20 cellular contexts compared by ENCODE assay signal in genomic region chr3:37694236-37694635, GRCh38.
DNase-seq lines count a peak whose midpoint lies in the region; ATAC-seq, FAIRE-seq and TF ChIP-seq lines count a peak whose summit lies in the region.
"Had no signal": no experiment of that assay in that cellular context is flagged by ENCODE, and none has a peak within 500 bp of the region (broad histone marks: within the 10 kb centered on the region; RNA-seq: fewer than 3 reads in every experiment).

No MANE protein-coding gene starts in this region.

- no peaks in the 10 kb centered on the region for H3K27me3 Mint-ChIP-seq in mesothelial cell of epicardium (ENCODE audit: low read depth)
- peaks cover 7% of the 10 kb centered on the region for H3K27me3 Mint-ChIP-seq in stimulated activated naive CD8-positive, alpha-beta T cell treated with anti-CD3 and anti-CD28 coated beads, Interleukin-15, amount 100 ng/mL, for 72 hours
- H3K27me3 Mint-ChIP-seq in activated T-cell treated with anti-CD3 and anti-CD28 coated beads, Interleukin-2, amount 50 U/mL, for 4 hours (ENCODE audit: low read depth), result peaks cover 4% of the 10 kb centered on the region

- no peak overlapping the region for H4K5ac ChIP-seq in H1 (ENCODE audit: insufficient read length, low read depth, low read length)

- no peak overlapping the region for H3K27ac ChIP-seq in H1 (ENCODE audit: low read depth, low read length)
- H3K27ac ChIP-seq: gastroesophageal sphincter, SJCRH30, stomach had no signal

- H2BK5ac ChIP-seq in H1 (ENCODE audit: low read depth, low read length), result no peak overlapping the region

- no peak overlapping the region for H3K4ac ChIP-seq in H1 (replicated peaks; ENCODE audit: insufficient read length, low read depth, low read length)

- no peak overlapping the region for H3K56ac ChIP-seq in H1 (replicated peaks; ENCODE audit: insufficient read length, low read depth, low read length)

- POLR2A ChIA-PET in H1 (lab: Charles Lee; ENCODE audit: partially characterized antibody), result no interaction called here

- H3K79me2 ChIP-seq in H1 (ENCODE audit: control insufficient read depth in 1 of 2, insufficient read depth in 2 of 2, low read length in 2 of 2), result no peaks in the 10 kb centered on the region

- H3K23ac ChIP-seq in H1 (ENCODE audit: insufficient read length), result no peak overlapping the region

- TF ChIP-seq RAD21 in H1 (IDR thresholded peaks at IDR 0.05 in 1 of 2, conservative IDR thresholded peaks at IDR 0.05 in 1 of 2; ENCODE audit: low read depth in 2 of 2, low read length in 2 of 2), result no peak

- peak overlapping the region; percentile 46 for H3K4me3 Mint-ChIP-seq in mesothelial cell of epicardium
- no peak overlapping the region for H3K4me3 Mint-ChIP-seq in stimulated activated naive CD8-positive, alpha-beta T cell treated with anti-CD3 and anti-CD28 coated beads, Interleukin-15, amount 100 ng/mL, for 72 hours
- H3K4me3 Mint-ChIP-seq in activated T-cell treated with anti-CD3 and anti-CD28 coated beads, Interleukin-2, amount 50 U/mL, for 4 hours, result no peak overlapping the region
- H3K4me3 Mint-ChIP-seq: activated CD4-positive, alpha-beta T cell treated with anti-CD3 and anti-CD28 coated beads for 36 hours; memory B cell had no signal

- WGBS in H1 (ENCODE audit: extremely low coverage in 1 of 2, insufficient coverage in 1 of 2, insufficient read length in 1 of 2, insufficient replicate concordance in 2 of 2, low coverage in 1 of 2, low lambda C conversion rate in 2 of 2, missing lambda C conversion rate in 1 of 2), 2 experiments, result 79% methylated on average over 12 of the region's 13 CpGs; no CpG with 5 or more reads in 1 of the 2 experiments

- H3K9me3 ChIP-seq in H1 (ENCODE audit: insufficient read depth in 2 of 2, low read depth in 1 of 2, low read length in 1 of 2), result no peaks in the 10 kb centered on the region
- H3K9me3 ChIP-seq: gastroesophageal sphincter, MG63, SJCRH30, stomach had no signal

- H3K9ac ChIP-seq in H1 (replicated peaks in 1 of 4; ENCODE audit: extremely low read depth in 1 of 4, low read depth in 3 of 4, low read length in 3 of 4), result no peak overlapping the region

- no peak overlapping the region for H4K91ac ChIP-seq in H1 (replicated peaks; ENCODE audit: insufficient read length, low read length)

- H3K36me3 ChIP-seq in H1 (ENCODE audit: control insufficient read depth in 2 of 4, insufficient read depth in 4 of 4, low read length in 3 of 4), result no peaks in the 10 kb centered on the region
- H3K36me3 ChIP-seq: gastroesophageal sphincter, MG63, SJCRH30, stomach had no signal

- H3K4me2 ChIP-seq in H1 (ENCODE audit: insufficient read depth in 1 of 2, low read depth in 2 of 2, low read length in 2 of 2), result no peak overlapping the region

- H4K8ac ChIP-seq in H1 (ENCODE audit: extremely low read depth, insufficient read depth, low read length), result peak overlapping the region; percentile 9; the same call in 1 of the 2 replicates

- FAIRE-seq in H1 (lab: Jason Lieb, UNC) (no peak), GM19239 (lab: Jason Lieb, UNC) (no peak)
- FAIRE-seq: endothelial cell of umbilical vein had no signal

- no peak overlapping the region for H2BK120ac ChIP-seq in H1 (replicated peaks; ENCODE audit: low read depth, low read length)

- TF ChIP-seq POLR2A in H1 (IDR thresholded peaks at IDR 0.05; ENCODE audit: control extremely low read depth in 1 of 2, low read depth in 2 of 2, low read length in 2 of 2), result no peak

- no peak overlapping the region for H2AK5ac ChIP-seq in H1 (ENCODE audit: low read depth, low read length)

- CTCF ChIA-PET in H1 (lab: Charles Lee; ENCODE audit: partially characterized antibody), result interaction anchor here (1.0 kb wide), 1 partner anchor 9 kb away, joined by 3 read pairs; no protein-coding TSS in a partner anchor

- H2AFZ ChIP-seq in H1 (ENCODE audit: low read length), result no peak overlapping the region

- H3K27me3 ChIP-seq in H1 (replicated peaks in 1 of 4; ENCODE audit: control insufficient read depth in 3 of 4, extremely low read depth in 1 of 4, insufficient read depth in 3 of 4, low read length in 3 of 4), result no peaks in the 10 kb centered on the region
- H3K27me3 ChIP-seq: gastroesophageal sphincter, MG63, SJCRH30, stomach had no signal

- H3K4me3 ChIP-seq in H1 (ENCODE audit: extremely low read depth in 1 of 4, insufficient read depth in 2 of 4, low read depth in 3 of 4, low read length in 4 of 4), result no peak overlapping the region
- H3K4me3 ChIP-seq: gastroesophageal sphincter, MG63, SJCRH30, stomach had no signal

- DNase-seq in Ammon's horn (ENCODE audit: low spot score) (peak; percentile 43), NCI-H146 (lab: John Stamatoyannopoulos, UW) (peak; percentile 75), H1 (ENCODE audit: low read depth in 1 of 2, low spot score in 2 of 2) (no peak), mesothelial cell of epicardium (ENCODE audit: low spot score in 2 of 2, unreplicated experiment in 2 of 2) (peak in 1 of 2 experiments; percentile 56), GM19239 (ENCODE audit: insufficient read length, low spot score) (no peak), NCI-H1105 treated with DMSO at 0.1 percent for 48 hours (lab: John Stamatoyannopoulos, UW) (no peak)
- no peak for DNase-seq in stimulated activated naive CD8-positive, alpha-beta T cell treated with anti-CD3 and anti-CD28 coated beads, Interleukin-15, amount 100 ng/mL, for 72 hours
- DNase-seq in activated T-cell treated with anti-CD3 and anti-CD28 coated beads, Interleukin-2, amount 50 U/mL, for 4 hours, result no peak
- DNase-seq: activated CD4-positive, alpha-beta T cell treated with anti-CD3 and anti-CD28 coated beads for 36 hours; activated CD8-positive, alpha-beta memory T cell treated with anti-CD3 and anti-CD28 coated beads, Interleukin-2, amount 50 U/mL, for 4 hours; activated naive CD4-positive, alpha-beta T cell; aorta; HCEC 1CT; MG63; NCI-H226; SJCRH30; stomach had no signal

- H4K20me1 ChIP-seq in H1 (replicated peaks in 1 of 2; ENCODE audit: control insufficient read depth in 1 of 2, insufficient read depth in 2 of 2, low read length in 2 of 2), result no peaks in the 10 kb centered on the region

- no peak overlapping the region for H2BK20ac ChIP-seq in H1 (ENCODE audit: low read length)

- peak overlapping the region; percentile 96 for H3K27ac Mint-ChIP-seq in mesothelial cell of epicardium
- H3K27ac Mint-ChIP-seq in stimulated activated naive CD8-positive, alpha-beta T cell treated with anti-CD3 and anti-CD28 coated beads, Interleukin-15, amount 100 ng/mL, for 72 hours, result no peak overlapping the region
- H3K27ac Mint-ChIP-seq: activated CD4-positive, alpha-beta T cell treated with anti-CD3 and anti-CD28 coated beads for 36 hours; memory B cell had no signal

- no peak overlapping the region for H2BK12ac ChIP-seq in H1 (ENCODE audit: low read depth, low read length)

- H3K14ac ChIP-seq in H1 (ENCODE audit: insufficient read length), result no peak overlapping the region

- peaks cover 28% of the 10 kb centered on the region for H3K4me1 Mint-ChIP-seq in mesothelial cell of epicardium
- H3K4me1 Mint-ChIP-seq in stimulated activated naive CD8-positive, alpha-beta T cell treated with anti-CD3 and anti-CD28 coated beads, Interleukin-15, amount 100 ng/mL, for 72 hours, result no peaks in the 10 kb centered on the region
- H3K4me1 Mint-ChIP-seq in activated T-cell treated with anti-CD3 and anti-CD28 coated beads, Interleukin-2, amount 50 U/mL, for 4 hours (ENCODE audit: low read depth), result no peaks in the 10 kb centered on the region
- H3K4me1 Mint-ChIP-seq: activated CD4-positive, alpha-beta T cell treated with anti-CD3 and anti-CD28 coated beads for 36 hours; memory B cell had no signal

- TF ChIP-seq CTCF in H1 (IDR thresholded peaks at IDR 0.05; ENCODE audit: control extremely low read depth in 1 of 3, insufficient read depth in 1 of 3, low read depth in 1 of 3, low read length in 3 of 3) (no peak), mesothelial cell of epicardium (IDR thresholded peaks at IDR 0.05; ENCODE audit: unreplicated experiment) (no peak)

- H3K4me1 ChIP-seq in H1 (replicated peaks in 1 of 4; ENCODE audit: control insufficient read depth in 3 of 4, insufficient read depth in 4 of 4, low read length in 3 of 4), result peaks cover 0 to 3% (median 0%) of the 10 kb centered on the region in 4 experiments; a peak in 1 of 7 replicates
- H3K4me1 ChIP-seq: SJCRH30 had no signal

- H3K79me1 ChIP-seq in H1 (ENCODE audit: low read depth, low read length), result no peaks in the 10 kb centered on the region

- no peak for ATAC-seq in stimulated activated naive CD8-positive, alpha-beta T cell treated with anti-CD3 and anti-CD28 coated beads, Interleukin-15, amount 100 ng/mL, for 72 hours
- no peak for ATAC-seq in activated T-cell treated with anti-CD3 and anti-CD28 coated beads, Interleukin-2, amount 50 U/mL, for 4 hours
- ATAC-seq: activated CD4-positive, alpha-beta T cell treated with anti-CD3 and anti-CD28 coated beads for 36 hours; gastroesophageal sphincter had no signal

- TF ChIP-seq EP300 in H1 (IDR thresholded peaks at IDR 0.05; ENCODE audit: borderline replicate concordance in 1 of 2, low read depth in 2 of 2, low read length in 2 of 2), result no peak

- no peaks in the 10 kb centered on the region; the same call in 1 of the 2 replicates for H3K23me2 ChIP-seq in H1 (ENCODE audit: low read depth, low read length)

- no peak overlapping the region for H2BK15ac ChIP-seq in H1 (ENCODE audit: low read length)

- no peaks in the 10 kb centered on the region for H3K9me3 Mint-ChIP-seq in mesothelial cell of epicardium
- H3K9me3 Mint-ChIP-seq in stimulated activated naive CD8-positive, alpha-beta T cell treated with anti-CD3 and anti-CD28 coated beads, Interleukin-15, amount 100 ng/mL, for 72 hours, result no peaks in the 10 kb centered on the region
- no peaks in the 10 kb centered on the region for H3K9me3 Mint-ChIP-seq in activated T-cell treated with anti-CD3 and anti-CD28 coated beads, Interleukin-2, amount 50 U/mL, for 4 hours
- H3K9me3 Mint-ChIP-seq: memory B cell had no signal

- no peak overlapping the region for H3K18ac ChIP-seq in H1 (ENCODE audit: extremely low read depth, low read length)

- no peaks in the 10 kb centered on the region for H3K36me3 Mint-ChIP-seq in mesothelial cell of epicardium
- no peaks in the 10 kb centered on the region for H3K36me3 Mint-ChIP-seq in activated T-cell treated with anti-CD3 and anti-CD28 coated beads, Interleukin-2, amount 50 U/mL, for 4 hours (ENCODE audit: insufficient read depth)
- H3K36me3 Mint-ChIP-seq: memory B cell had no signal

TF ChIP-seq in H1, 55 proteins besides CTCF, POLR2A, EP300 and RAD21:
- TF ChIP-seq NRF1 (IDR thresholded peaks at IDR 0.05; ENCODE audit: low read depth, low read length), result no peak
- TF ChIP-seq BRCA1 (IDR thresholded peaks at IDR 0.05; ENCODE audit: low read depth, low read length), result no peak
- TF ChIP-seq CREB1 (IDR thresholded peaks at IDR 0.05), result no peak
- TF ChIP-seq TAF7 (optimal IDR thresholded peaks at IDR 0.05; ENCODE audit: borderline replicate concordance, low read depth, low read length), result no peak
- no peak for TF ChIP-seq USF2 (IDR thresholded peaks at IDR 0.05; ENCODE audit: low read length)

Comparison
In these comparisons a context has a peak if more than half of its experiments do, and no peak if none do; other contexts are left out.
1. DNase-seq: peak in Ammon's horn (single experiment) and NCI-H146 (single experiment); none in H1 (0 of 2), stimulated activated naive CD8-positive, alpha-beta T cell treated with anti-CD3 and anti-CD28 coated beads, Interleukin-15, amount 100 ng/mL, for 72 hours (0 of 2), GM19239 (single experiment), NCI-H1105 treated with DMSO at 0.1 percent for 48 hours (single experiment) and activated T-cell treated with anti-CD3 and anti-CD28 coated beads, Interleukin-2, amount 50 U/mL, for 4 hours (single experiment).